32 cellular contexts compared by ENCODE assay signal in genomic region chr5:148381906-148382305, GRCh38. TPM values are rescaled to one million over a fixed set of nuclear protein-coding genes. Genes with fewer than 3 reads are reported as not detected.
DNase-seq lines count a peak whose midpoint lies in the region; ATAC-seq and TF ChIP-seq lines count a peak whose summit lies in the region.
"Had no signal": no experiment of that assay in that cellular context is flagged by ENCODE, and none has a peak within 500 bp of the region (broad histone marks: within the 10 kb centered on the region; RNA-seq: fewer than 3 reads in every experiment).

No MANE protein-coding gene starts in this region.

- no peak overlapping the region for H3K4me2 ChIP-seq in mesendoderm (ENCODE audit: low read length)

- DNase-seq in left ventricle myocardium inferior = no peak
- DNase-seq in Right ventricle myocardium superior = no peak
- DNase-seq in mesendoderm = peak; percentile 8
- no peak for DNase-seq in activated naive CD4-positive, alpha-beta T cell treated with anti-CD3 and anti-CD28 coated beads, Interleukin-2, amount 50 U/mL, for 16 hours
- DNase-seq in activated naive CD4-positive, alpha-beta T cell treated with anti-CD3 and anti-CD28 coated beads, Interleukin-2, amount 50 U/mL, for 72 hours (ENCODE audit: low spot score in 2 of 2) = no peak
- DNase-seq in transverse colon = no peak
- no peak for DNase-seq in NCI-H1417 treated with DMSO at 0.1 percent for 48 hours (lab: John Stamatoyannopoulos, UW)
- DNase-seq: activated CD4-positive, alpha-beta T cell treated with anti-CD3 and anti-CD28 coated beads, Interleukin-2, amount 50 U/mL, for 4 hours; AML-193; anterior cingulate cortex; CD8-positive, alpha-beta memory T cell; dermis blood vessel endothelial cell; HFFc6; KG1; left cardiac atrium; NCI-H2029; NCI-H2227 treated with DMSO at 0.1 percent for 48 hours; NCI-H69; pancreas; RPMI8226; sigmoid colon; stimulated activated CD4-positive, alpha-beta T cell treated with anti-CD3 and anti-CD28 coated beads, Interleukin-15, amount 100 ng/mL, for 24 hours; T-helper 9 cell had no signal

- TF ChIP-seq CTCF in left ventricle myocardium inferior (IDR thresholded peaks at IDR 0.05; ENCODE audit: borderline replicate concordance) (no peak), brain (conservative IDR thresholded peaks at IDR 0.05) (no peak), transverse colon (IDR thresholded peaks at IDR 0.05) (no peak)

- ATAC-seq in Right ventricle myocardium superior (ENCODE audit: poor library complexity) = no peak
- no peak for ATAC-seq in activated naive CD4-positive, alpha-beta T cell treated with anti-CD3 and anti-CD28 coated beads, Interleukin-2, amount 50 U/mL, for 72 hours
- ATAC-seq: GM23338, left cardiac atrium, pancreas, WTC11 had no signal

- no peak overlapping the region for H2AK5ac ChIP-seq in mesendoderm (ENCODE audit: low read length)

- H3K79me1 ChIP-seq in mesendoderm (ENCODE audit: low read length) = peaks cover 19% of the 10 kb centered on the region

- no peak overlapping the region for H3K56ac ChIP-seq in mesendoderm (ENCODE audit: low read length)

- no peak for TF ChIP-seq EP300 in transverse colon (IDR thresholded peaks at IDR 0.05; ENCODE audit: low read depth)

- H3K27ac ChIP-seq in left ventricle myocardium inferior (replicated peaks) (no peak overlapping the region), mesendoderm (ENCODE audit: low read depth, low read length) (no peak overlapping the region), transverse colon (no peak overlapping the region)
- H3K27ac ChIP-seq: pancreas, sigmoid colon had no signal

- no peaks in the 10 kb centered on the region for H3K9me3 ChIP-seq in left ventricle myocardium inferior (replicated peaks)
- no peaks in the 10 kb centered on the region for H3K9me3 ChIP-seq in transverse colon
- H3K9me3 ChIP-seq: pancreas, sigmoid colon had no signal

- H3K9ac ChIP-seq in mesendoderm (ENCODE audit: low read length) = no peak overlapping the region

- no peak overlapping the region for H3K23ac ChIP-seq in mesendoderm (ENCODE audit: low read length)

- H3K4me1 Mint-ChIP-seq in brain = peaks cover 59% of the 10 kb centered on the region

- in situ Hi-C loops in transverse colon (cut with MboI; ENCODE audit: low pct_ligation_motif_present in 1 of 4, low pct_unique_long_range_greater_than_20kb in 1 of 4, low sequenced_read_pairs in 3 of 4) = no loop called here

- peak overlapping the region in 3 of 5 experiments; percentile 18 to 37 (median 26) for H3K27ac Mint-ChIP-seq in brain
- no peak overlapping the region for H3K27ac Mint-ChIP-seq in activated naive CD4-positive, alpha-beta T cell treated with anti-CD3 and anti-CD28 coated beads, Interleukin-2, amount 50 U/mL, for 72 hours
- H3K27ac Mint-ChIP-seq: activated naive CD4-positive, alpha-beta T cell treated with anti-CD3 and anti-CD28 coated beads, Interleukin-2, amount 50 U/mL, for 24 hours; activated T-helper 1 cell treated with anti-CD3 and anti-CD28 coated beads, Interleukin-12 subunit alpha, Interleukin-12 subunit beta, Interleukin-2, Interleukin-4 antibody, amounts not matched to agents 30 ng/mL and 10 ng/mL and 1 ng/mL, durations not matched to agents 14 hours and 24 hours and 36 hours; GM23338; HFFc6; stimulated activated naive CD8-positive, alpha-beta T cell treated with anti-CD3 and anti-CD28 coated beads, Interleukin-15, Interleukin-2, amounts not matched to agents 100 ng/mL and 50 ng/mL, for 24 hours; WTC11 had no signal

- no peak overlapping the region for H3K18ac ChIP-seq in mesendoderm (ENCODE audit: low read length)

- H3K4me3 Mint-ChIP-seq in brain = peak overlapping the region; percentile 75 to 98 (median 92)

- no peak overlapping the region for H3K4ac ChIP-seq in mesendoderm (ENCODE audit: low read depth, low read length)

- TF ChIP-seq POLR2A in transverse colon (IDR thresholded peaks at IDR 0.05) = no peak

- no peak overlapping the region for H4K5ac ChIP-seq in mesendoderm (ENCODE audit: low read length)

- no peak overlapping the region for H2BK120ac ChIP-seq in mesendoderm (ENCODE audit: low read depth, low read length)

- no peak overlapping the region for H2BK5ac ChIP-seq in mesendoderm (ENCODE audit: low read length)

- H3K36me3 ChIP-seq in left ventricle myocardium inferior (peaks cover 13% of the 10 kb centered on the region), mesendoderm (ENCODE audit: control insufficient read depth, insufficient read depth, low read length) (no peaks in the 10 kb centered on the region), transverse colon (no peaks in the 10 kb centered on the region)
- H3K36me3 ChIP-seq: pancreas, sigmoid colon had no signal

- H3K36me3 Mint-ChIP-seq in brain = peaks cover 13% of the 10 kb centered on the region
- H3K36me3 Mint-ChIP-seq in activated naive CD4-positive, alpha-beta T cell treated with anti-CD3 and anti-CD28 coated beads, Interleukin-2, amount 50 U/mL, for 72 hours = peaks cover 24 to 53% of the 10 kb centered on the region in 2 donors

- H3K4me1 ChIP-seq in left ventricle myocardium inferior (peaks cover 73% of the 10 kb centered on the region), mesendoderm (ENCODE audit: control insufficient read depth, low read depth, low read length) (peaks cover 4% of the 10 kb centered on the region), transverse colon (peaks cover 11 to 36% (median 28%) of the 10 kb centered on the region in 4 donors)

- H3K79me2 ChIP-seq in mesendoderm (ENCODE audit: control insufficient read depth, insufficient read depth, low read length) = peaks cover 21% of the 10 kb centered on the region

- peak overlapping the region; percentile 91 for H3K4me3 ChIP-seq in left ventricle myocardium inferior
- H3K4me3 ChIP-seq in mesendoderm (ENCODE audit: low read length) = no peak overlapping the region
- H3K4me3 ChIP-seq in transverse colon = no peak overlapping the region

- intact Hi-C loops in left ventricle myocardium inferior (cut with micrococcal nuclease) (no loop called here), Right ventricle myocardium superior (cut with DNase I) (no loop called here), transverse colon (cut with DNase I; ENCODE audit: low total_unique reads) (no loop called here)

- no peaks in the 10 kb centered on the region for H3K27me3 ChIP-seq in left ventricle myocardium inferior (ENCODE audit: low read depth)
- H3K27me3 ChIP-seq in mesendoderm (ENCODE audit: insufficient read depth, low read length, poor library complexity) = no peaks in the 10 kb centered on the region
- H3K27me3 ChIP-seq in transverse colon = no peaks in the 10 kb centered on the region
- H3K27me3 ChIP-seq: pancreas, sigmoid colon had no signal

- no peaks in the 10 kb centered on the region for H3K9me3 Mint-ChIP-seq in brain
- peaks cover 6 to 12% of the 10 kb centered on the region in 2 donors for H3K9me3 Mint-ChIP-seq in activated naive CD4-positive, alpha-beta T cell treated with anti-CD3 and anti-CD28 coated beads, Interleukin-2, amount 50 U/mL, for 72 hours
- H3K9me3 Mint-ChIP-seq: activated naive CD4-positive, alpha-beta T cell treated with anti-CD3 and anti-CD28 coated beads, Interleukin-2, amount 50 U/mL, for 24 hours; HFFc6 had no signal

- H4K8ac ChIP-seq in mesendoderm (ENCODE audit: low read depth, low read length) = no peak overlapping the region

- no peak overlapping the region for H2BK15ac ChIP-seq in mesendoderm (replicated peaks; ENCODE audit: low read depth)

- H3K27me3 Mint-ChIP-seq in brain = peaks cover 14% of the 10 kb centered on the region
- H3K27me3 Mint-ChIP-seq: activated naive CD4-positive, alpha-beta T cell treated with anti-CD3 and anti-CD28 coated beads, Interleukin-2, amount 50 U/mL, for 24 hours; central memory CD8-positive, alpha-beta T cell; stimulated activated naive CD8-positive, alpha-beta T cell treated with anti-CD3 and anti-CD28 coated beads, Interleukin-15, Interleukin-2, amounts not matched to agents 100 ng/mL and 50 ng/mL, for 24 hours had no signal

- WGBS in mesendoderm (ENCODE audit: extremely low coverage, insufficient coverage, low lambda C conversion rate) = no CpG with 5 or more reads among the region's 3 CpGs
- 99 to 100% methylated on average over 3 of the region's 3 CpGs for WGBS in transverse colon (ENCODE audit: low coverage in 1 of 2), 2 donors

RNA-seq across cellular contexts. Expression of gene FBXO38, which starts 1.9 kb away (rescaled TPM):
- total RNA-seq in left ventricle myocardium inferior (38.0 TPM), Right ventricle myocardium superior (28.9 TPM), transverse colon (100 to 1,000 TPM in 1 of 4 donors, 10 to 100 TPM in 3; 70.0 to 182 (median 79.3) TPM)
- polyA plus RNA-seq in brain (ENCODE audit: insufficient read depth, low read depth, low replicate concordance) = 22.5 TPM
- polyA plus RNA-seq in mesendoderm (2013, experiment 1 of 2) = 20.4 TPM
- 20.4 TPM for polyA plus RNA-seq in mesendoderm (2013, experiment 2 of 2)
- total RNA-seq in activated naive CD4-positive, alpha-beta T cell treated with anti-CD3 and anti-CD28 coated beads, Interleukin-2, amount 50 U/mL, for 72 hours = 10 to 100 TPM; 48.7 to 60.3 TPM

RNA-seq across cellular contexts. Expression of gene SPINK9, which starts 46.5 kb away (rescaled TPM):
- not detected for total RNA-seq in left ventricle myocardium inferior
- total RNA-seq in Right ventricle myocardium superior = not detected
- not detected for polyA plus RNA-seq in brain (ENCODE audit: insufficient read depth, low read depth, low replicate concordance)
- polyA plus RNA-seq in mesendoderm (2013, experiment 1 of 2) = not detected
- polyA plus RNA-seq in mesendoderm (2013, experiment 2 of 2) = not detected
- not detected for total RNA-seq in activated naive CD4-positive, alpha-beta T cell treated with anti-CD3 and anti-CD28 coated beads, Interleukin-2, amount 50 U/mL, for 72 hours
- total RNA-seq in transverse colon = not detected
- total RNA-seq: A172; activated T-helper 1 cell treated with anti-CD3 and anti-CD28 coated beads, Interleukin-12 subunit alpha, Interleukin-12 subunit beta, Interleukin-2, Interleukin-4 antibody, amounts not matched to agents 30 ng/mL and 10 ng/mL and 1 ng/mL, durations not matched to agents 14 hours and 24 hours and 36 hours; CD8-positive, alpha-beta memory T cell; dermis blood vessel endothelial cell; GM23338; HFFc6; left cardiac atrium; mesenteric fat pad; sigmoid colon; WTC11 had no signal
- polyA plus RNA-seq: CD8-positive, alpha-beta memory T cell; GM23338; pancreas; sigmoid colon had no signal

Comparison
In these comparisons a context has a peak if more than half of its experiments do, and no peak if none do; other contexts are left out.
1. H3K27ac Mint-ChIP-seq: peak in brain (3 of 5); none in activated naive CD4-positive, alpha-beta T cell treated with anti-CD3 and anti-CD28 coated beads, Interleukin-2, amount 50 U/mL, for 72 hours (0 of 2).